ENCODE assay signal across 19 cellular contexts in the genomic region with DNA sequence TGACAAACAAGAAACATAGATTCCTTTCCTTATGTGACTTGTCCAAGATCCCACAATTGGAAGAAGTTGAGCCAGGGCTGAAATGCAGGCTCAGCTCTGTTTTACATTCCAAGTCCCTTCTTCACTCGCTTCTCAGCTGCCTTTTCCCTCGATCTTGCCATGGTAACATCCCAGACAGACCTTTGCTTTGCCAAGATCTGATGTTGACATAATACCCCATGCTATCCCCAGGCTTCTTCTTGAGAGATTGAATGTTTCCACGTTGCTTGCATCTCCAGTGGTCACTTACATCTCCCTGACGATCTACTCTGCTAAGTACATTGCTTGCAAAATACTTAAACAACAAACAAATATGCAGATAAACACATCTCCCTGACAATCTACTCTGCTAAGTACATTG.
DNase-seq lines count a peak whose midpoint lies in the region; FAIRE-seq and TF ChIP-seq lines count a peak whose summit lies in the region.
"Had no signal": no experiment of that assay in that cellular context is flagged by ENCODE, and none has a peak within 500 bp of the region (broad histone marks: within the 10 kb centered on the region; RNA-seq: fewer than 3 reads in every experiment).

No MANE protein-coding gene starts in this region.

- no peak overlapping the region for H3K4me3 ChIP-seq in GM23248
- H3K4me3 ChIP-seq in fibroblast of pulmonary artery (replicated peaks; ENCODE audit: low read depth, low read length) = no peak overlapping the region
- H3K4me3 ChIP-seq: HAP-1, Peyer's patch had no signal

- no peaks in the 10 kb centered on the region for H3K79me2 ChIP-seq in GM23248 (ENCODE audit: insufficient read depth)

- no peaks in the 10 kb centered on the region for H3K9me3 ChIP-seq in GM23248 (ENCODE audit: low read depth)
- H3K9me3 ChIP-seq: HAP-1 had no signal

- FAIRE-seq in urothelium cell line (lab: Jason Lieb, UNC) = peak; percentile 67

- in situ Hi-C loops in GM23248 (cut with MboI) = loop anchor here (25.0 kb wide), 1 partner anchor 667 kb away; no protein-coding TSS in a partner anchor

- TF ChIP-seq CTCF in fibroblast of pulmonary artery (IDR thresholded peaks at IDR 0.05; ENCODE audit: low read length, missing control alignments) (no peak), GM20000 (IDR thresholded peaks at IDR 0.05; ENCODE audit: extremely low read depth, missing control alignments) (no peak)

- no peaks in the 10 kb centered on the region for H3F3A ChIP-seq in GM23248 (ENCODE audit: insufficient read depth)

- H4K20me1 ChIP-seq in GM23248 (ENCODE audit: insufficient read depth) = no peaks in the 10 kb centered on the region

- H3K9me2 ChIP-seq in GM23248 (ENCODE audit: insufficient read depth) = no peaks in the 10 kb centered on the region

- H3K36me3 ChIP-seq in GM23248 (ENCODE audit: low read depth) = no peaks in the 10 kb centered on the region
- H3K36me3 ChIP-seq: HAP-1, Peyer's patch had no signal

- H3K9ac ChIP-seq in GM23248 = no peak overlapping the region

- peak; percentile 47 for DNase-seq in GM23248
- peak; percentile 25 for DNase-seq in brain pericyte (ENCODE audit: low read depth, low spot score)
- peak; percentile 42 for DNase-seq in fibroblast of pulmonary artery (ENCODE audit: low read depth)
- DNase-seq in urothelium cell line (ENCODE audit: low spot score) = no peak
- no peak for DNase-seq in GM20000 (ENCODE audit: low spot score)
- DNase-seq in COR-L47 (lab: John Stamatoyannopoulos, UW) = no peak
- no peak for DNase-seq in AG08396 (ENCODE audit: low spot score)
- DNase-seq: ACHN, C1 segment of cervical spinal cord, DMS153, EL, NCI-H1048, NCI-H146, NCI-H2171, NCI-H446 treated with DMSO at 0.1 percent for 48 hours, NCI-H82, Peyer's patch, SHP77 had no signal

- no peak overlapping the region for H3K4me2 ChIP-seq in GM23248 (ENCODE audit: unreplicated experiment)

- H3K27ac ChIP-seq in GM23248 = no peak overlapping the region
- H3K27ac ChIP-seq: Peyer's patch had no signal

- no peaks in the 10 kb centered on the region for H3K4me1 ChIP-seq in GM23248 (ENCODE audit: insufficient read depth)
- H3K4me1 ChIP-seq: HAP-1, Peyer's patch had no signal

- no peak overlapping the region for H2AFZ ChIP-seq in GM23248

- 0 to 1% methylated on average over 4 of the region's 4 CpGs for WGBS in GM23248 (ENCODE audit: low coverage in 1 of 2, low lambda C conversion rate in 2 of 2, missing lambda C conversion rate in 2 of 2), 2 experiments

- peaks cover 29% of the 10 kb centered on the region for H3K27me3 ChIP-seq in GM23248 (replicated peaks; ENCODE audit: insufficient read depth)
- H3K27me3 ChIP-seq: Peyer's patch had no signal

Comparison
In these comparisons a context has a peak if more than half of its experiments do, and no peak if none do; other contexts are left out.
1. DNase-seq: peak in GM23248 (single experiment), brain pericyte (single experiment) and fibroblast of pulmonary artery (single experiment); none in urothelium cell line (single experiment), GM20000 (single experiment), COR-L47 (single experiment) and AG08396 (single experiment).